24 cellular contexts compared by ENCODE assay signal in the genomic region with DNA sequence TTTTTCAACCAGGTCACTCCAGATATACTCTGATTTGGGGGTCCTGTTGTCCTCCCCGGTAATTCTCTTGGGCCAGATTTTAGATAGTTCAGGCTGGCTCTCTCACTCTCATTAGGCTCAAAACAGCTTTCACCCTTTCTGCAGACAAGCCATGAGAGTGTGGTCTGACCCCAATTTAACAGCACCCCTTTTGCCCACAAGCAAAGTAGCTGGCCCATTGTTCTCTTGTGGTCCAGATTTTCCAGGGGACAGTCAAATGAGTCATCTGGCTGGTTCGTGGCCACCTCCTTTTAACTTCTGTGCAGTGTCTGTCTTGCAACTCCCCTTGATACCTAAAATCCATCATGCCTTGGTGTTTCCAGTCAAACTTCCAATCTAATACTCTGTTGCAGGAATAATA. TPM values are rescaled to one million over a fixed set of nuclear protein-coding genes. Genes with fewer than 3 reads are reported as not detected.
"Had no signal": no experiment of that assay in that cellular context is flagged by ENCODE, and none has a peak within 500 bp of the region (broad histone marks: within the 10 kb centered on the region; RNA-seq: fewer than 3 reads in every experiment).

No MANE protein-coding gene starts in this region.

- H3K36me3 Mint-ChIP-seq: memory B cell; naive thymus-derived CD4-positive, alpha-beta T cell; stimulated activated naive B cell treated with anti-CD40 and anti-IgM and Interleukin-4, amounts not matched to agents 10 μg/mL and 1 μg/mL and 100 μg/mL, for 72 hours had no signal

- DNase-seq: dermis blood vessel endothelial cell; erythroblast; foreskin keratinocyte; kidney; left cardiac atrium; left ventricle myocardium inferior; lower lobe of right lung; midbrain; naive thymus-derived CD4-positive, alpha-beta T cell; nephron progenitor cell; psoas muscle; stimulated activated CD4-positive, alpha-beta T cell treated with anti-CD3 and anti-CD28 coated beads, Interleukin-2, amount 100 ng/mL, for 24 hours; stimulated activated CD4-positive, alpha-beta T cell treated with anti-CD3 and anti-CD28 coated beads, Interleukin-4, amount 100 ng/mL, for 4 hours; stimulated activated naive B cell treated with anti-CD40 and anti-IgM and Interleukin-4, amounts not matched to agents 10 μg/mL and 1 μg/mL and 100 μg/mL, for 72 hours; stimulated activated naive CD8-positive, alpha-beta T cell treated with anti-CD3 and anti-CD28 coated beads, Interleukin-15, amount 100 ng/mL, for 72 hours; testis; upper lobe of right lung had no signal

- H3K4me3 Mint-ChIP-seq: memory B cell; naive thymus-derived CD4-positive, alpha-beta T cell; nephron progenitor cell; stimulated activated naive B cell treated with anti-CD40 and anti-IgM and Interleukin-4, amounts not matched to agents 10 μg/mL and 1 μg/mL and 100 μg/mL, for 72 hours; stimulated activated naive CD8-positive, alpha-beta T cell treated with anti-CD3 and anti-CD28 coated beads, Interleukin-15, amount 100 ng/mL, for 72 hours had no signal

- ATAC-seq: foreskin keratinocyte; left cardiac atrium; lower lobe of right lung; naive thymus-derived CD4-positive, alpha-beta T cell; psoas muscle; sciatic nerve; stimulated activated naive B cell treated with anti-CD40 and anti-IgM and Interleukin-4, amounts not matched to agents 10 μg/mL and 1 μg/mL and 100 μg/mL, for 72 hours; stimulated activated naive CD8-positive, alpha-beta T cell treated with anti-CD3 and anti-CD28 coated beads, Interleukin-15, amount 100 ng/mL, for 72 hours; upper lobe of right lung had no signal

- H3K4me1 Mint-ChIP-seq: memory B cell; naive thymus-derived CD4-positive, alpha-beta T cell; nephron progenitor cell; stimulated activated naive B cell treated with anti-CD40 and anti-IgM and Interleukin-4, amounts not matched to agents 10 μg/mL and 1 μg/mL and 100 μg/mL, for 72 hours; stimulated activated naive CD8-positive, alpha-beta T cell treated with anti-CD3 and anti-CD28 coated beads, Interleukin-15, amount 100 ng/mL, for 72 hours had no signal

- H3K9me3 Mint-ChIP-seq: memory B cell; naive thymus-derived CD4-positive, alpha-beta T cell; nephron progenitor cell; stimulated activated naive B cell treated with anti-CD40 and anti-IgM and Interleukin-4, amounts not matched to agents 10 μg/mL and 1 μg/mL and 100 μg/mL, for 72 hours; stimulated activated naive CD8-positive, alpha-beta T cell treated with anti-CD3 and anti-CD28 coated beads, Interleukin-15, amount 100 ng/mL, for 72 hours had no signal

- H3K36me3 ChIP-seq: left ventricle myocardium inferior, lower lobe of right lung, neutrophil, upper lobe of right lung, vagina had no signal

- FAIRE-seq: kidney had no signal

- H3K9me3 ChIP-seq: left ventricle myocardium inferior, lower lobe of right lung, neutrophil, psoas muscle, testis, tibial nerve, upper lobe of right lung, vagina had no signal

- H3K27me3 Mint-ChIP-seq: stimulated activated naive CD8-positive, alpha-beta T cell treated with anti-CD3 and anti-CD28 coated beads, Interleukin-15, amount 100 ng/mL, for 72 hours had no signal

- H3K27me3 ChIP-seq: foreskin keratinocyte, neutrophil, testis, tibial nerve, upper lobe of right lung, vagina had no signal

- H3K4me3 ChIP-seq: left ventricle myocardium inferior, lower lobe of right lung, psoas muscle, skin epidermis, testis, tibial nerve, upper lobe of right lung, vagina had no signal

- H3K27ac Mint-ChIP-seq: memory B cell; naive thymus-derived CD4-positive, alpha-beta T cell; nephron progenitor cell; stimulated activated naive B cell treated with anti-CD40 and anti-IgM and Interleukin-4, amounts not matched to agents 10 μg/mL and 1 μg/mL and 100 μg/mL, for 72 hours; stimulated activated naive CD8-positive, alpha-beta T cell treated with anti-CD3 and anti-CD28 coated beads, Interleukin-15, amount 100 ng/mL, for 72 hours had no signal

- H3K27ac ChIP-seq: foreskin keratinocyte, left ventricle myocardium inferior, lower lobe of right lung, neutrophil, psoas muscle, testis, tibial nerve, upper lobe of right lung, vagina had no signal

- H3K4me1 ChIP-seq: lower lobe of right lung, psoas muscle, testis, tibial nerve, upper lobe of right lung, vagina had no signal

RNA-seq across cellular contexts. Expression of gene BHMT2, which starts 16.5 kb away (rescaled TPM):
- total RNA-seq: naive thymus-derived CD4-positive, alpha-beta T cell had no signal
- polyA plus RNA-seq: naive thymus-derived CD4-positive, alpha-beta T cell had no signal

RNA-seq across cellular contexts. Expression of gene DMGDH, which starts 16.6 kb away (rescaled TPM):
- polyA plus RNA-seq: foreskin keratinocyte had no signal

RNA-seq across cellular contexts. Expression of gene BHMT, which starts 25.5 kb away (rescaled TPM):
- total RNA-seq: dermis blood vessel endothelial cell; foreskin keratinocyte; left ventricle myocardium inferior; lower lobe of right lung; naive thymus-derived CD4-positive, alpha-beta T cell; osteoblast; psoas muscle; upper lobe of right lung; vagina had no signal
- polyA plus RNA-seq: foreskin keratinocyte; naive thymus-derived CD4-positive, alpha-beta T cell had no signal
